ENCODE assay signal across 12 cellular contexts in genomic region chr6:72561629-72562028, GRCh38.
DNase-seq lines count a peak whose midpoint lies in the region; ATAC-seq, FAIRE-seq and TF ChIP-seq lines count a peak whose summit lies in the region.
"Had no signal": no experiment of that assay in that cellular context is flagged by ENCODE, and none has a peak within 500 bp of the region (broad histone marks: within the 10 kb centered on the region; RNA-seq: fewer than 3 reads in every experiment).

No MANE protein-coding gene starts in this region.

- H3K9me3 ChIP-seq in IMR-90 (ENCODE audit: control insufficient read depth, insufficient read depth, low read length) (no peaks in the 10 kb centered on the region), endodermal cell (ENCODE audit: control insufficient read depth, low read length) (no peaks in the 10 kb centered on the region), pancreas (no peaks in the 10 kb centered on the region), upper lobe of left lung (no peaks in the 10 kb centered on the region)

- H3K27me3 Mint-ChIP-seq in endodermal cell (ENCODE audit: insufficient read depth) = no peaks in the 10 kb centered on the region

- no peak overlapping the region for H2AFZ ChIP-seq in IMR-90 (replicated peaks; ENCODE audit: low read length, poor library complexity)

- TF ChIP-seq RAD21 in IMR-90 (IDR thresholded peaks at IDR 0.05; ENCODE audit: low read length) = no peak

- DNase-seq in GM19239 (ENCODE audit: insufficient read length, low spot score) (no peak), IMR-90 (no peak), endodermal cell (peak; percentile 71), pancreas (no peak), upper lobe of left lung (no peak)
- DNase-seq in stimulated activated CD8-positive, alpha-beta memory T cell treated with anti-CD3 and anti-CD28 coated beads, Interleukin-4, amount 100 ng/mL, for 48 hours = no peak
- DNase-seq: NCI-H1417, NCI-H1930, NCI-H446, NCI-H69 had no signal

- dilution Hi-C loops in IMR-90 (cut with HindIII; ENCODE audit: low sequenced_read_pairs, unreplicated experiment) = no loop called here

- no TSS peak for BruUV-seq in IMR-90 (replicated peaks; lab: Mats Ljungman, UMichigan)

- no peak overlapping the region for H2AK5ac ChIP-seq in IMR-90 (ENCODE audit: low read depth, low read length)

- H3K9me1 ChIP-seq in IMR-90 (ENCODE audit: insufficient read depth, low read length) = no peaks in the 10 kb centered on the region

- H3K79me1 ChIP-seq in IMR-90 (ENCODE audit: low read depth in 1 of 2, low read length in 2 of 2) = no peaks in the 10 kb centered on the region; a peak in 1 of 4 replicates

- H3K27me3 ChIP-seq in IMR-90 (ENCODE audit: control insufficient read depth, insufficient read depth, low read length) (no peaks in the 10 kb centered on the region), endodermal cell (ENCODE audit: control insufficient read depth, insufficient read depth, low read length, poor library complexity, severe bottlenecking) (no peaks in the 10 kb centered on the region), pancreas (no peaks in the 10 kb centered on the region), upper lobe of left lung (no peaks in the 10 kb centered on the region)

- H3K27ac ChIP-seq in IMR-90 (ENCODE audit: insufficient read depth, low read length) (no peak overlapping the region), endodermal cell (ENCODE audit: low read depth, low read length) (no peak overlapping the region), pancreas (no peak overlapping the region), upper lobe of left lung (no peak overlapping the region)

- H3K4me1 ChIP-seq in IMR-90 (ENCODE audit: control insufficient read depth, insufficient read depth, low read length) (peaks cover 5% of the 10 kb centered on the region; the same call in 1 of the 2 replicates), endodermal cell (ENCODE audit: control insufficient read depth, insufficient read depth, low read length) (peaks cover 6% of the 10 kb centered on the region), pancreas (no peaks in the 10 kb centered on the region), upper lobe of left lung (no peaks in the 10 kb centered on the region)

- intact Hi-C loops in IMR-90 (cut with micrococcal nuclease) = no loop called here
- intact Hi-C loops in pancreas (cut with DNase I) = no loop called here

- no peak overlapping the region for H3K4me2 ChIP-seq in IMR-90 (ENCODE audit: low read depth, low read length)

- 0 out of 2 replicates have a peak overlapping the region, but pooled peaks have one; percentile 7 for H3K23ac ChIP-seq in IMR-90 (ENCODE audit: low read depth, low read length)

- H3K4me3 ChIP-seq in IMR-90 (ENCODE audit: insufficient read depth, low read depth, low read length) (no peak overlapping the region), endodermal cell (ENCODE audit: low read length) (no peak overlapping the region), pancreas (no peak overlapping the region), upper lobe of left lung (no peak overlapping the region)

- TF ChIP-seq CTCF in IMR-90 (conservative IDR thresholded peaks at IDR 0.05; ENCODE audit: low read depth, low read length) (no peak), endodermal cell (conservative IDR thresholded peaks at IDR 0.05) (no peak), pancreas (IDR thresholded peaks at IDR 0.05) (no peak), upper lobe of left lung (IDR thresholded peaks at IDR 0.05) (no peak)

- H3K9me3 Mint-ChIP-seq in endodermal cell = peaks cover 5% of the 10 kb centered on the region

- H4K5ac ChIP-seq in IMR-90 (ENCODE audit: low read depth, low read length) = no peak overlapping the region

- H3K27ac Mint-ChIP-seq in endodermal cell = peak overlapping the region; percentile 54
- H3K27ac Mint-ChIP-seq: CD14-positive monocyte had no signal

- no peak overlapping the region for H3K18ac ChIP-seq in IMR-90 (ENCODE audit: low read depth, low read length)

- H2BK120ac ChIP-seq in IMR-90 (ENCODE audit: low read depth, low read length) = peak overlapping the region; percentile 34; the same call in 1 of the 2 replicates

- TF ChIP-seq POLR2A in IMR-90 (IDR thresholded peaks at IDR 0.05; ENCODE audit: low read depth, low read length) (no peak), upper lobe of left lung (IDR thresholded peaks at IDR 0.05) (no peak)

- peak overlapping the region; percentile 65; the same call in 2 of the 3 replicates for H2BK15ac ChIP-seq in IMR-90 (ENCODE audit: low read depth, low read length)

- no peak overlapping the region for H2AK9ac ChIP-seq in IMR-90 (replicated peaks; ENCODE audit: low read depth, low read length, poor library complexity)

- WGBS in IMR-90 (ENCODE audit: extremely low coverage in 2 of 2, insufficient read length in 1 of 2), 2 experiments = 100% methylated on average over 1 of the region's 1 CpG; no CpG with 5 or more reads in 1 of the 2 experiments
- WGBS in endodermal cell (ENCODE audit: insufficient coverage in 1 of 2, insufficient read length in 1 of 2), 2 experiments = 50 to 53% methylated on average over 1 of the region's 1 CpG
- 17 to 27% methylated on average over 1 of the region's 1 CpG for WGBS in pancreas, 2 donors
- 64 to 88% methylated on average over 1 of the region's 1 CpG for WGBS in upper lobe of left lung, 2 donors

- H3K14ac ChIP-seq in IMR-90 (replicated peaks; ENCODE audit: low read depth, low read length) = no peak overlapping the region

- H4K20me1 ChIP-seq in IMR-90 (ENCODE audit: insufficient read depth, low read length) = no peaks in the 10 kb centered on the region

- CTCF ChIA-PET in IMR-90 (lab: Yijun Ruan, JAX) = no interaction called here

- H3K9ac ChIP-seq in IMR-90 (ENCODE audit: low read depth, low read length) (no peak overlapping the region), endodermal cell (ENCODE audit: extremely low read depth, low read length, poor library complexity, severe bottlenecking) (no peak overlapping the region)

- H4K8ac ChIP-seq in IMR-90 (ENCODE audit: low read depth in 2 of 2, low read length in 2 of 2) = no peak overlapping the region; a peak in 1 of 4 replicates

- no peak overlapping the region for H2BK5ac ChIP-seq in IMR-90 (ENCODE audit: low read depth, low read length, poor library complexity, severe bottlenecking)

- H3K36me3 Mint-ChIP-seq in endodermal cell (ENCODE audit: low read depth) = no peaks in the 10 kb centered on the region
- H3K36me3 Mint-ChIP-seq: CD14-positive monocyte had no signal

- H4K91ac ChIP-seq in IMR-90 (ENCODE audit: insufficient read depth, low read depth, low read length) = no peak overlapping the region

- H3K36me3 ChIP-seq in IMR-90 (ENCODE audit: control insufficient read depth, insufficient read depth, low read length) (no peaks in the 10 kb centered on the region), endodermal cell (ENCODE audit: control insufficient read depth, insufficient read depth, low read length) (no peaks in the 10 kb centered on the region), pancreas (no peaks in the 10 kb centered on the region), upper lobe of left lung (no peaks in the 10 kb centered on the region)

- TF ChIP-seq EP300 in upper lobe of left lung (IDR thresholded peaks at IDR 0.05) = no peak

- in situ Hi-C loops in IMR-90 (cut with MboI; ENCODE audit: low sequenced_read_pairs) = no loop called here

- H3K4me1 Mint-ChIP-seq in endodermal cell = peaks cover 16% of the 10 kb centered on the region
- H3K4me1 Mint-ChIP-seq: CD14-positive monocyte had no signal

- peak overlapping the region; percentile 33 for H2BK20ac ChIP-seq in IMR-90 (ENCODE audit: low read depth, low read length)

- POLR2A ChIA-PET in IMR-90 (lab: Charles Lee; ENCODE audit: unreplicated experiment) = no interaction called here

- ATAC-seq in IMR-90 (ENCODE audit: low read depth) (no peak), pancreas (peak in 3 of 4 donors; percentile 43 to 87 (median 65)), GM19328 (IDR thresholded peaks at IDR 0.05; ENCODE audit: unreplicated experiment) (no peak), upper lobe of left lung (ENCODE audit: low FRiP score in 2 of 2) (no peak)

- no peak overlapping the region for H3K56ac ChIP-seq in IMR-90 (ENCODE audit: extremely low read depth, insufficient read depth, low read length)

- no peak overlapping the region for H3K4ac ChIP-seq in IMR-90 (ENCODE audit: low read depth, low read length)

- peak; percentile 54 for FAIRE-seq in GM19239 (lab: Jason Lieb, UNC)
- no peak for FAIRE-seq in pancreas (lab: Jason Lieb, UNC)

- no peak overlapping the region for H3K4me3 Mint-ChIP-seq in endodermal cell
- H3K4me3 Mint-ChIP-seq: CD14-positive monocyte had no signal

TF ChIP-seq in IMR-90, 13 proteins besides CTCF, POLR2A, EP300 and RAD21:
- no peak for TF ChIP-seq MAZ (IDR thresholded peaks at IDR 0.05; ENCODE audit: borderline replicate concordance, low read depth, low read length)
- no peak for TF ChIP-seq USF2 (IDR thresholded peaks at IDR 0.05; ENCODE audit: low read depth, low read length)
- no peak for TF ChIP-seq ELK1 (IDR thresholded peaks at IDR 0.05; ENCODE audit: borderline replicate concordance, low read depth, low read length)
- TF ChIP-seq BHLHE40 (IDR thresholded peaks at IDR 0.05; ENCODE audit: low read depth, low read length) = no peak
- no peak for TF ChIP-seq FOS (IDR thresholded peaks at IDR 0.05; ENCODE audit: low read depth, low read length)
- TF ChIP-seq SMC3 (IDR thresholded peaks at IDR 0.05; ENCODE audit: low read depth, low read length) = no peak

Comparison
In these comparisons a context has a peak if more than half of its experiments do, and no peak if none do; other contexts are left out.
1. ATAC-seq: peak in pancreas (3 of 4); none in IMR-90 (single experiment), GM19328 (single experiment) and upper lobe of left lung (0 of 2).